ENCODE assay signal across 10 cellular contexts in genomic region chr3:45223889-45224730, GRCh38. TPM values are rescaled to one million over a fixed set of nuclear protein-coding genes. Genes with fewer than 3 reads are reported as not detected.
DNase-seq lines count a peak whose midpoint lies in the region; TF ChIP-seq lines count a peak whose summit lies in the region.
"Had no signal": no experiment of that assay in that cellular context is flagged by ENCODE, and none has a peak within 500 bp of the region (broad histone marks: within the 10 kb centered on the region; RNA-seq: fewer than 3 reads in every experiment).

No MANE protein-coding gene starts in this region.

- TF ChIP-seq CTCF in fibroblast of villous mesenchyme (IDR thresholded peaks at IDR 0.05; ENCODE audit: insufficient read depth, low read depth, low read length) (no peak), CD14-positive monocyte (IDR thresholded peaks at IDR 0.05) (no peak)

- no peak overlapping the region for H3K27ac Mint-ChIP-seq in activated CD4-positive, alpha-beta T cell treated with anti-CD3 and anti-CD28 coated beads, Interleukin-2, amount 10 ng/mL, durations not matched to agents 7 days and 5 days
- H3K27ac Mint-ChIP-seq in CD14-positive monocyte: no peak overlapping the region

- H3K36me3 Mint-ChIP-seq in activated CD4-positive, alpha-beta T cell treated with anti-CD3 and anti-CD28 coated beads, Interleukin-2, amount 10 ng/mL, durations not matched to agents 7 days and 5 days (ENCODE audit: low read depth): no peaks in the 10 kb centered on the region
- H3K36me3 Mint-ChIP-seq in CD14-positive monocyte: peaks cover 5 to 6% of the 10 kb centered on the region in 2 donors

- H3K4me3 Mint-ChIP-seq in activated CD4-positive, alpha-beta T cell treated with anti-CD3 and anti-CD28 coated beads, Interleukin-2, amount 10 ng/mL, durations not matched to agents 7 days and 5 days: peak overlapping the region; percentile 50
- H3K4me3 Mint-ChIP-seq in CD14-positive monocyte: peak overlapping the region in 1 of 2 donors; percentile 92

- peak; percentile 23 to 40 for DNase-seq in activated CD4-positive, alpha-beta T cell treated with anti-CD3 and anti-CD28 coated beads for 4 hours
- DNase-seq in activated CD4-positive, alpha-beta T cell treated with anti-CD3 and anti-CD28 coated beads, Interleukin-2, amount 50 U/mL, for 1 hour: no peak
- no peak for DNase-seq in activated CD4-positive, alpha-beta T cell treated with anti-CD3 and anti-CD28 coated beads, Interleukin-2, amount 10 ng/mL, durations not matched to agents 7 days and 5 days
- DNase-seq in fibroblast of villous mesenchyme (ENCODE audit: low read depth): peak; percentile 49
- DNase-seq in stimulated activated CD4-positive, alpha-beta T cell treated with anti-CD3 and anti-CD28 coated beads, Interleukin-4, amount 100 ng/mL, for 1 hour: peak; percentile 29
- DNase-seq in cerebellum (ENCODE audit: low spot score): no peak
- no peak for DNase-seq in CD14-positive monocyte (ENCODE audit: low spot score)
- DNase-seq in KBM-7: no peak
- DNase-seq: NCI-H446 treated with DMSO at 0.1 percent for 48 hours had no signal

- in situ Hi-C loops in KBM-7 (cut with MboI; ENCODE audit: low pct_unique_long_range_greater_than_20kb, low sequenced_read_pairs): loop anchor here (10.0 kb wide), 1 partner anchor 271 kb away; no protein-coding TSS in a partner anchor

- peaks cover 12% of the 10 kb centered on the region for H3K4me1 Mint-ChIP-seq in activated CD4-positive, alpha-beta T cell treated with anti-CD3 and anti-CD28 coated beads, Interleukin-2, amount 10 ng/mL, durations not matched to agents 7 days and 5 days
- H3K4me1 Mint-ChIP-seq in CD14-positive monocyte: peaks cover 8% of the 10 kb centered on the region

- peaks cover 66% of the 10 kb centered on the region for H3K27me3 Mint-ChIP-seq in activated CD4-positive, alpha-beta T cell treated with anti-CD3 and anti-CD28 coated beads, Interleukin-2, amount 10 ng/mL, durations not matched to agents 7 days and 5 days
- peaks cover 52 to 63% (median 57%) of the 10 kb centered on the region in 3 donors for H3K27me3 Mint-ChIP-seq in CD14-positive monocyte (ENCODE audit: low read depth in 3 of 3)

- no peaks in the 10 kb centered on the region for H3K9me3 Mint-ChIP-seq in activated CD4-positive, alpha-beta T cell treated with anti-CD3 and anti-CD28 coated beads, Interleukin-2, amount 10 ng/mL, durations not matched to agents 7 days and 5 days
- H3K9me3 Mint-ChIP-seq in CD14-positive monocyte: peaks cover 0 to 6% (median 5%) of the 10 kb centered on the region in 7 donors
- H3K9me3 Mint-ChIP-seq: dendritic cell treated with granulocyte-macrophage colony-stimulating factor and Interleukin-4, amounts not matched to agents 40 ng/mL and 50 ng/mL, for 4 days had no signal

- POLR2A ChIA-PET in activated CD4-positive, alpha-beta T cell treated with anti-CD3 and anti-CD28 coated beads, Interleukin-2, amount 10 ng/mL, durations not matched to agents 7 days and 5 days (lab: Charles Lee): no interaction called here

- CTCF ChIA-PET in activated CD4-positive, alpha-beta T cell treated with anti-CD3 and anti-CD28 coated beads, Interleukin-2, amount 10 ng/mL, durations not matched to agents 7 days and 5 days (lab: Charles Lee): interaction anchor here (1.4 to 6.7 kb wide), 3 partner anchors 9 to 183 kb away, joined by 3 to 29 read pairs (median 9); no protein-coding TSS in a partner anchor

- H3K4me3 ChIP-seq in fibroblast of villous mesenchyme (ENCODE audit: low read depth, low read length): peak overlapping the region; percentile 81

- intact Hi-C loops in CD14-positive monocyte (cut with micrococcal nuclease): loop anchor here (2.0 to 10.0 kb wide), 2 partner anchors 275 to 441 kb away; no protein-coding TSS in a partner anchor

RNA-seq across cellular contexts. Expression of gene TMEM158, which starts 2.0 kb away (rescaled TPM):
- total RNA-seq in activated CD4-positive, alpha-beta T cell treated with anti-CD3 and anti-CD28 coated beads, Interleukin-2, amount 10 ng/mL, durations not matched to agents 7 days and 5 days: under 1 TPM; 0.54 to 0.55 TPM
- total RNA-seq in fibroblast of villous mesenchyme: 22.9 and 46.7 TPM in 2 replicates
- 5.2 TPM for total RNA-seq in cerebellum
- under 1 TPM in 1 of 2 donors, not detected in 1; 0.19 TPM for polyA plus RNA-seq in CD14-positive monocyte

Comparison
In these comparisons a context has a peak if more than half of its experiments do, and no peak if none do; other contexts are left out.
1. DNase-seq: peak in activated CD4-positive, alpha-beta T cell treated with anti-CD3 and anti-CD28 coated beads for 4 hours (2 of 2), fibroblast of villous mesenchyme (single experiment) and stimulated activated CD4-positive, alpha-beta T cell treated with anti-CD3 and anti-CD28 coated beads, Interleukin-4, amount 100 ng/mL, for 1 hour (single experiment); none in activated CD4-positive, alpha-beta T cell treated with anti-CD3 and anti-CD28 coated beads, Interleukin-2, amount 50 U/mL, for 1 hour (single experiment), activated CD4-positive, alpha-beta T cell treated with anti-CD3 and anti-CD28 coated beads, Interleukin-2, amount 10 ng/mL, durations not matched to agents 7 days and 5 days (single experiment), cerebellum (single experiment), CD14-positive monocyte (single experiment) and KBM-7 (single experiment).